13 cellular contexts compared by ENCODE assay signal in genomic region chr16:598823-599739, GRCh38. TPM values are rescaled to one million over a fixed set of nuclear protein-coding genes. Genes with fewer than 3 reads are reported as not detected.
DNase-seq lines count a peak whose midpoint lies in the region; ATAC-seq and TF ChIP-seq lines count a peak whose summit lies in the region.
"Had no signal": no experiment of that assay in that cellular context is flagged by ENCODE, and none has a peak within 500 bp of the region (broad histone marks: within the 10 kb centered on the region; RNA-seq: fewer than 3 reads in every experiment).

No MANE protein-coding gene starts in this region.

- peak overlapping the region in 2 of 3 donors; percentile 49 for H3K27ac ChIP-seq in right lobe of liver
- H3K27ac ChIP-seq: 22Rv1, Peyer's patch had no signal

- H3K36me3 Mint-ChIP-seq in chondrocyte (ENCODE audit: low read depth), result peaks cover 7% of the 10 kb centered on the region

- no peaks in the 10 kb centered on the region for H3K9me3 Mint-ChIP-seq in chondrocyte (ENCODE audit: low read depth)

- H3K27ac Mint-ChIP-seq in chondrocyte (ENCODE audit: unreplicated experiment), result no peak overlapping the region

- H3K27me3 ChIP-seq in right lobe of liver, result no peaks in the 10 kb centered on the region
- H3K27me3 ChIP-seq: Peyer's patch had no signal

- H3K4me1 Mint-ChIP-seq in chondrocyte (ENCODE audit: low read depth), result no peaks in the 10 kb centered on the region

- H3K4me3 Mint-ChIP-seq in chondrocyte (ENCODE audit: unreplicated experiment), result no peak overlapping the region

- TF ChIP-seq CTCF in chondrocyte (IDR thresholded peaks at IDR 0.05) (no peak), right lobe of liver (IDR thresholded peaks at IDR 0.05) (no peak)

- peak; percentile 33 to 86 (median 82) for ATAC-seq in right lobe of liver

- WGBS in right lobe of liver (ENCODE audit: insufficient coverage, low coverage, low lambda C conversion rate, missing lambda C conversion rate), result 92% methylated on average over 12 of the region's 43 CpGs

- H3K27me3 Mint-ChIP-seq in chondrocyte (ENCODE audit: low read depth), result no peaks in the 10 kb centered on the region

- no peak overlapping the region for H3K4me3 ChIP-seq in right lobe of liver
- H3K4me3 ChIP-seq: Peyer's patch had no signal

- TF ChIP-seq POLR2A in right lobe of liver (IDR thresholded peaks at IDR 0.05), result no peak

- peak; percentile 45 for DNase-seq in COLO668 (lab: John Stamatoyannopoulos, UW; ENCODE audit: unreplicated experiment)
- DNase-seq in chondrocyte (ENCODE audit: low spot score), result peak; percentile 92
- peak in 2 of 3 donors; percentile 65 to 78 for DNase-seq in right lobe of liver
- no peak for DNase-seq in activated effector memory CD4-positive, alpha-beta T cell treated with Interleukin-2 at 50 U/mL for 16 hours
- DNase-seq in HPDE6-E6E7 (ENCODE audit: extremely low spot score), result no peak
- DNase-seq in 8988T, result no peak
- DNase-seq: H7, NCI-H1417 treated with DMSO at 0.1 percent for 48 hours, NCI-H2029, NCI-H510A treated with DMSO at 0.1 percent for 48 hours, Peyer's patch, SHP77 treated with DMSO at 0.1 percent for 48 hours had no signal

- H3K36me3 ChIP-seq in right lobe of liver, result no peaks in the 10 kb centered on the region

- no peaks in the 10 kb centered on the region for H3K9me3 ChIP-seq in right lobe of liver
- H3K9me3 ChIP-seq: Peyer's patch had no signal

- peaks cover 0 to 29% (median 12%) of the 10 kb centered on the region in 4 donors for H3K4me1 ChIP-seq in right lobe of liver

- intact Hi-C loops in right lobe of liver (cut with DNase I), result no loop called here

RNA-seq across cellular contexts. Expression of gene RAB40C, which starts 9.2 kb away (rescaled TPM):
- 15.2 to 19.6 TPM (median 19.6 TPM) in 3 replicates for total RNA-seq in chondrocyte
- total RNA-seq in right lobe of liver, result 10 to 100 TPM in 5 of 6 experiments, 1 to 10 TPM in 1; 10.0 to 14.1 (median 12.0) TPM

RNA-seq across cellular contexts. Expression of gene PIGQ, which starts 29.3 kb away (rescaled TPM):
- total RNA-seq in chondrocyte (34.1 to 57.1 TPM (median 37.3 TPM) in 3 replicates), right lobe of liver (10 to 100 TPM; 19.5 to 32.0 (median 27.8) TPM)

RNA-seq across cellular contexts. Expression of gene WFIKKN1, which starts 31.7 kb away (rescaled TPM):
- total RNA-seq in chondrocyte, result 0.36 to 0.56 TPM (median 0.47 TPM) in 3 replicates
- total RNA-seq in right lobe of liver, result under 1 TPM; 0.43 to 0.70 (median 0.56) TPM

RNA-seq across cellular contexts. Expression of gene NHLRC4, which starts 32.3 kb away (rescaled TPM):
- not detected in 3 replicates for total RNA-seq in chondrocyte
- total RNA-seq in right lobe of liver, result under 1 TPM in 5 of 6 experiments, not detected in 1; 0.12 to 0.33 (median 0.28) TPM

RNA-seq across cellular contexts. Expression of gene METTL26, which starts 37.0 kb away (rescaled TPM):
- 58.9 to 68.5 TPM (median 68.1 TPM) in 3 replicates for total RNA-seq in chondrocyte
- 100 to 1,000 TPM in 1 of 6 experiments, 10 to 100 TPM in 5; 22.7 to 126 (median 32.6) TPM for total RNA-seq in right lobe of liver

Comparison
In these comparisons a context has a peak if more than half of its experiments do, and no peak if none do; other contexts are left out.
1. DNase-seq: peak in COLO668 (single experiment), chondrocyte (single experiment) and right lobe of liver (2 of 3); none in activated effector memory CD4-positive, alpha-beta T cell treated with Interleukin-2 at 50 U/mL for 16 hours (single experiment), HPDE6-E6E7 (single experiment) and 8988T (single experiment).